In the genomic region with DNA sequence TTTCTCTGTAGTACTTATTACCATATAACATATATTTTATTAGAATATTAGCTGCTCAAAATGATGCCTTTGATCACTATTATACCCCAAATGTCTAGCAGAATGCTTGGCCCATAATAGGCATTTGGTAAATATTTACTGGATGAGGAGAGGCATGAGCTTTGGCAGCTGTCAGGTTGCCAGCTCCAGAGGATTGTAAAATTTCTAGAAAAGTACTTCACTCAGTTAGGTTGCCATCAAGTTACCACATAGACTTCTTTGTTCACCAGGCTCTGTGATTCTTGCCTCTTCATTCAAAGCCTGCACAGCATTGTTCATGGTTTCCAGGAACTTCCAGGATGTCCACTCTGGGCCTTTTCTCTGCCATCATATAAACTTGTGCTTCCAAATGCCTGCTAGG, we compare ENCODE assay signal across 27 cellular contexts.
"Had no signal": no experiment of that assay in that cellular context is flagged by ENCODE, and none has a peak within 500 bp of the region (broad histone marks: within the 10 kb centered on the region; RNA-seq: fewer than 3 reads in every experiment).

No MANE protein-coding gene starts in this region.

- H3K27ac ChIP-seq: brain microvascular endothelial cell, PC-9, RWPE1, SJSA1 had no signal

- DNase-seq: activated CD4-positive, alpha-beta T cell treated with anti-CD3 and anti-CD28 coated beads, Interleukin-2, amount 10 ng/mL, durations not matched to agents 24 days and 14 days; activated CD4-positive, alpha-beta T cell treated with anti-CD3 and anti-CD28 coated beads, Interleukin-2, amount 50 U/mL, for 4 hours; activated CD8-positive, alpha-beta T cell treated with anti-CD3 and anti-CD28 coated beads for 36 hours; activated effector memory CD4-positive, alpha-beta T cell treated with anti-CD3 and anti-CD28 coated beads, Interleukin-2, amount 50 U/mL, for 16 hours; activated naive CD4-positive, alpha-beta T cell; activated naive CD4-positive, alpha-beta T cell treated with anti-CD3 and anti-CD28 coated beads, Interleukin-2, amount 50 U/mL, for 16 hours; activated naive CD8-positive, alpha-beta T cell treated with anti-CD3 and anti-CD28 coated beads for 36 hours; activated T-cell treated with anti-CD3 and anti-CD28 coated beads, Interleukin-2, amount 50 U/mL, for 1 hour; activated T-cell treated with anti-CD3 and anti-CD28 coated beads, Interleukin-2, amount 50 U/mL, for 72 hours; amniotic stem cell; aorta; brain microvascular endothelial cell; central memory CD4-positive, alpha-beta T cell; IMR-90; NCI-H1105; NCI-H1417 treated with DMSO at 0.1 percent for 48 hours; NCI-H187 treated with DMSO at 0.1 percent for 48 hours; NCI-H2227 treated with DMSO at 0.1 percent for 48 hours; NCI-H446; NCI-H524 treated with DMSO at 0.1 percent for 48 hours; PC-9; Right ventricle myocardium superior; SK-N-SH had no signal

- H3K4me1 ChIP-seq: SJSA1 had no signal

- ATAC-seq: activated CD8-positive, alpha-beta T cell treated with anti-CD3 and anti-CD28 coated beads for 36 hours; activated T-cell treated with anti-CD3 and anti-CD28 coated beads, Interleukin-2, amount 50 U/mL, for 72 hours; activated T-helper 17 cell treated with anti-CD3 and anti-CD28 coated beads, Interleukin-2, amount 50 U/mL, for 72 hours; K562 had no signal

- H3K9me3 ChIP-seq: SJSA1, SK-N-SH had no signal

- H3K9ac ChIP-seq: SK-N-SH had no signal

- H3K27me3 ChIP-seq: brain microvascular endothelial cell, SJSA1 had no signal

- H3K4me3 ChIP-seq: K562, PC-9, SJSA1 had no signal

- H3K36me3 ChIP-seq: brain microvascular endothelial cell, SJSA1 had no signal
